Comparison of ENCODE assay signal across 1 cellular context in genomic region chr6:96897396-96898240, GRCh38.
TF ChIP-seq lines count a peak whose summit lies in the region.

Gene NDUFAF4, minus strand, starts transcription at chr6:96897891. Its CDS starts 90 bp downstream, at chr6:96897801.

TF ChIP-seq in HepG2, 621 proteins besides CTCF, POLR2A, EP300 and RAD21 (continued from another document and continues in another):
- TF ChIP-seq ZNF710 (CRISPR knock-in tag; IDR thresholded peaks at IDR 0.05; ENCODE audit: borderline replicate concordance) (peak; percentile 13; the same call in 1 of the 2 replicates), IRF9 (CRISPR knock-in tag; IDR thresholded peaks at IDR 0.05; ENCODE audit: borderline replicate concordance) (peak; percentile 66), BCL6 (CRISPR knock-in tag; IDR thresholded peaks at IDR 0.05) (peak; percentile 31; the same call in 1 of the 2 replicates), ZMAT5 (CRISPR knock-in tag; IDR thresholded peaks at IDR 0.05; ENCODE audit: borderline replicate concordance, low read depth) (no peak), ZNF703 (CRISPR knock-in tag; IDR thresholded peaks at IDR 0.05; ENCODE audit: borderline replicate concordance) (no peak), ZNF329 (CRISPR knock-in tag; IDR thresholded peaks at IDR 0.05; ENCODE audit: low read depth) (no peak), ARID2 (CRISPR knock-in tag; IDR thresholded peaks at IDR 0.05; ENCODE audit: borderline replicate concordance) (peak; percentile 62; the same call in 1 of the 2 replicates), ZNF619 (CRISPR knock-in tag; IDR thresholded peaks at IDR 0.05) (no peak), ZNF296 (CRISPR knock-in tag; conservative IDR thresholded peaks at IDR 0.05) (no peak), RFX1 (IDR thresholded peaks at IDR 0.05) (no peak), DDIT3 (CRISPR knock-in tag; IDR thresholded peaks at IDR 0.05) (no peak), ARNT (IDR thresholded peaks at IDR 0.05) (no peak), THAP9 (CRISPR knock-in tag; IDR thresholded peaks at IDR 0.05; ENCODE audit: borderline replicate concordance) (peak; percentile 69; the same call in 1 of the 2 replicates), HOMEZ (CRISPR knock-in tag; IDR thresholded peaks at IDR 0.05; ENCODE audit: low read depth) (peak; percentile 68), SPEN (CRISPR knock-in tag; IDR thresholded peaks at IDR 0.05; ENCODE audit: low read depth) (peak; percentile 83), NONO (IDR thresholded peaks at IDR 0.05) (no peak), NONO (CRISPR knock-in tag; conservative IDR thresholded peaks at IDR 0.05) (peak; percentile 72), ZNF275 (CRISPR knock-in tag; IDR thresholded peaks at IDR 0.05; ENCODE audit: borderline replicate concordance) (no peak), CHD4 (IDR thresholded peaks at IDR 0.05; ENCODE audit: borderline replicate concordance, low read length) (no peak), GATA4 (IDR thresholded peaks at IDR 0.05; ENCODE audit: borderline replicate concordance, low read depth) (no peak), ZNF570 (CRISPR knock-in tag; IDR thresholded peaks at IDR 0.05; ENCODE audit: borderline replicate concordance) (no peak), PBX3 (CRISPR knock-in tag; IDR thresholded peaks at IDR 0.05; ENCODE audit: borderline replicate concordance) (no peak), ZNF839 (CRISPR knock-in tag; IDR thresholded peaks at IDR 0.05; ENCODE audit: borderline replicate concordance) (no peak), MEF2D (CRISPR knock-in tag; IDR thresholded peaks at IDR 0.05) (no peak), ZNF547 (CRISPR knock-in tag; IDR thresholded peaks at IDR 0.05) (peak; percentile 60; the same call in 1 of the 2 replicates), NFKB2 (CRISPR knock-in tag; IDR thresholded peaks at IDR 0.05; ENCODE audit: borderline replicate concordance) (no peak; the same call in 1 of the 2 replicates), ZNF33B (CRISPR knock-in tag; IDR thresholded peaks at IDR 0.05) (peak; percentile 30; the same call in 1 of the 2 replicates), ZNF605 (CRISPR knock-in tag; IDR thresholded peaks at IDR 0.05) (peak; percentile 91), ZNF770 (CRISPR knock-in tag; IDR thresholded peaks at IDR 0.05) (peak; percentile 42; the same call in 1 of the 2 replicates), HNRNPK (IDR thresholded peaks at IDR 0.05; ENCODE audit: low read depth, low read length, poor library complexity, severe bottlenecking) (no peak), HNF1A (IDR thresholded peaks at IDR 0.05; ENCODE audit: low read depth) (no peak; the same call in 1 of the 2 replicates), HNF1A (CRISPR knock-in tag; IDR thresholded peaks at IDR 0.05; ENCODE audit: borderline replicate concordance) (no peak; the same call in 1 of the 2 replicates), TAF15 (IDR thresholded peaks at IDR 0.05; ENCODE audit: low read depth, low read length, poor library complexity, severe bottlenecking) (no peak), TARDBP (CRISPR knock-in tag; IDR thresholded peaks at IDR 0.05) (peak; percentile 34), TEF (CRISPR knock-in tag; IDR thresholded peaks at IDR 0.05) (peak; percentile 39; the same call in 1 of the 2 replicates), SIN3B (IDR thresholded peaks at IDR 0.05; ENCODE audit: low read length) (no peak), DRAP1 (CRISPR knock-in tag; IDR thresholded peaks at IDR 0.05) (peak; percentile 81; the same call in 1 of the 2 replicates), NFIB (CRISPR knock-in tag; IDR thresholded peaks at IDR 0.05; ENCODE audit: borderline replicate concordance) (no peak), ARNT2 (CRISPR knock-in tag; IDR thresholded peaks at IDR 0.05; ENCODE audit: low read depth) (0 out of 2 replicates have a peak, but pooled peaks have one; percentile 20)
